In the genomic region with DNA sequence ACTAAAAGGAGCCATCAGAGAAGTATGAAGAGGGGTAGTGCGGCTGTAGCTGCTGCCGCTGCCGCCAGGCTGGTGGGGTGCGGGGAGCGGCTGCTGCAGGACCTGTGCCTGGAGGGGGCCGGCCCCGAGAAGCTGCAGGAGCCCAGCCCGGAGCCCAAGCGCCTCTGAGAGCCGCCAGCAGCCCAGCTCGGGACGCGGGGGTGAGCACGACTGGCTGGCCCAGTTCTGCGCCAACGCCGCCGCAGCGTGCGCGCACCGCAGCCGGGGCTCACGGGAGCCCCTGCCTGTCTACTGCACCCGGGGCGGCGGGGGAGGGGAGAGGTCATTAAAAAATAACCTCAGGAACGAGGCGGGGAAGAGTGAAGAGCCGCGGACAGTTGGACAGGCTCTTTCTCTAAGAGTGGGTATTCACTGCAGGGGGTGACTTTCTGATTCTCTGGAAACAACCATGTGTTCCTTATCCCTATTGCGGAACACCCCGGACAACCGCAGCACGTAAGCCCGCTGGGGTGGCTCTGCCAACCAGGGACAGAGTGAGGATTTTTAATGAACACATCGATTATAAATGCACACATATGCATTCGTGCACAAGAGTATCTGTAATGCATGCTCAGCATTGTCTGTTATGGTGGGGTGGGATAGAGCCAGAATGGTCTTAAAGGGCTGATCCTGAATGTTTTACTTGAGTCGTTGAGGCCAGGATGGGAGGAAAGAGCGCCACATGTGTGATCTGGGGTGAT, we compare ENCODE assay signal across 8 cellular contexts. TPM values are rescaled to one million over a fixed set of nuclear protein-coding genes. Genes with fewer than 3 reads are reported as not detected.
A peak's percentile ranks its signal among the peaks of the same experiment; 100 is the strongest.
DNase-seq lines count a peak whose midpoint lies in the region; ATAC-seq and TF ChIP-seq lines count a peak whose summit lies in the region.

No MANE protein-coding gene starts in this region.

- ATAC-seq in HG02840 (IDR thresholded peaks at IDR 0.05; ENCODE audit: low FRiP score, unreplicated experiment) = peak; percentile 47
- peak; percentile 85 for ATAC-seq in SK-N-SH treated with all-trans-retinoic acid at 6 μM for 48 hours
- ATAC-seq in natural killer cell treated with Interleukin-12 subunit alpha and Interleukin-12 subunit beta and Interleukin-15 and Interleukin-18, amount 100 ng/mL, for 72 hours = peak; percentile 45 to 49
- peak; percentile 67 for ATAC-seq in upper lobe of right lung

- H3K27me3 Mint-ChIP-seq in natural killer cell treated with Interleukin-12 subunit alpha and Interleukin-12 subunit beta and Interleukin-15 and Interleukin-18, amount 100 ng/mL, for 72 hours = peaks cover 31 to 42% of the 10 kb centered on the region in 2 donors

- DNase-seq in NCI-H1417 (lab: John Stamatoyannopoulos, UW) (peak; percentile 35 to 72 (median 59)), NCI-H1417 treated with DMSO at 0.1 percent for 48 hours (lab: John Stamatoyannopoulos, UW) (no peak), esophagus squamous epithelium (lab: John Stamatoyannopoulos, UW) (no peak), upper lobe of right lung (peak; percentile 68), HPDE6-E6E7 (ENCODE audit: extremely low spot score) (no peak)
- no peak for DNase-seq in natural killer cell treated with Interleukin-12 subunit alpha and Interleukin-12 subunit beta and Interleukin-15 and Interleukin-18, amount 100 ng/mL, for 72 hours (ENCODE audit: low spot score)

- intact Hi-C loops in esophagus squamous epithelium (cut with DNase I) = no loop called here
- intact Hi-C loops in upper lobe of right lung (cut with DNase I) = no loop called here

- no peak overlapping the region for H3K27ac Mint-ChIP-seq in natural killer cell treated with Interleukin-12 subunit alpha and Interleukin-12 subunit beta and Interleukin-15 and Interleukin-18, amount 100 ng/mL, for 72 hours

- H3K4me3 Mint-ChIP-seq in natural killer cell treated with Interleukin-12 subunit alpha and Interleukin-12 subunit beta and Interleukin-15 and Interleukin-18, amount 100 ng/mL, for 72 hours = peak overlapping the region; percentile 10

- H3K9me3 ChIP-seq in esophagus squamous epithelium (no peaks in the 10 kb centered on the region), upper lobe of right lung (no peaks in the 10 kb centered on the region)

- no peak for TF ChIP-seq POLR2A in esophagus squamous epithelium (IDR thresholded peaks at IDR 0.05)

- H3K4me1 Mint-ChIP-seq in natural killer cell treated with Interleukin-12 subunit alpha and Interleukin-12 subunit beta and Interleukin-15 and Interleukin-18, amount 100 ng/mL, for 72 hours (ENCODE audit: low read depth in 2 of 2) = peaks cover 7 to 10% of the 10 kb centered on the region in 2 donors

- H3K4me1 ChIP-seq in esophagus squamous epithelium = peaks cover 0 to 23% (median 11%) of the 10 kb centered on the region in 3 donors
- H3K4me1 ChIP-seq in upper lobe of right lung = peaks cover 6% of the 10 kb centered on the region

- no peak for TF ChIP-seq CTCF in esophagus squamous epithelium (IDR thresholded peaks at IDR 0.05)
- no peak for TF ChIP-seq CTCF in upper lobe of right lung (IDR thresholded peaks at IDR 0.05)

- H3K4me3 ChIP-seq in esophagus squamous epithelium (peak overlapping the region; percentile 23 to 63 (median 42)), upper lobe of right lung (peak overlapping the region; percentile 41)

- H3K36me3 ChIP-seq in esophagus squamous epithelium (no peaks in the 10 kb centered on the region), upper lobe of right lung (no peaks in the 10 kb centered on the region)

- H3K36me3 Mint-ChIP-seq in natural killer cell treated with Interleukin-12 subunit alpha and Interleukin-12 subunit beta and Interleukin-15 and Interleukin-18, amount 100 ng/mL, for 72 hours = no peaks in the 10 kb centered on the region

- H3K27ac ChIP-seq in esophagus squamous epithelium (no peak overlapping the region), upper lobe of right lung (no peak overlapping the region)

- H3K27me3 ChIP-seq in esophagus squamous epithelium (peaks cover 0 to 49% (median 2%) of the 10 kb centered on the region in 4 donors), upper lobe of right lung (peaks cover 35% of the 10 kb centered on the region)

- WGBS in esophagus squamous epithelium, 2 donors = 7 to 12% methylated on average over 13 to 20 of the region's 40 CpGs

- H3K9me3 Mint-ChIP-seq in natural killer cell treated with Interleukin-12 subunit alpha and Interleukin-12 subunit beta and Interleukin-15 and Interleukin-18, amount 100 ng/mL, for 72 hours = no peaks in the 10 kb centered on the region

TF ChIP-seq in SK-N-SH treated with all-trans-retinoic acid at 6 μM for 48 hours, 23 proteins besides CTCF, POLR2A, EP300 and RAD21:
- 0 out of 2 replicates have a peak, but pooled peaks have one; percentile 12 for TF ChIP-seq ZFP3 (CRISPR knock-in tag; IDR thresholded peaks at IDR 0.05)
- no peak for TF ChIP-seq GLIS3 (CRISPR knock-in tag; IDR thresholded peaks at IDR 0.05)
TF ChIP-seq in SK-N-SH treated with all-trans-retinoic acid at 6 μM for 48 hours: peak in this region for 1.

RNA-seq across cellular contexts. Expression of gene GAS2, which starts 0.5 kb away (rescaled TPM):
- 1 to 10 TPM in 3 of 4 donors, under 1 TPM in 1; 0.15 to 4.0 (median 2.5) TPM for total RNA-seq in esophagus squamous epithelium
- 1 to 10 TPM in 1 of 2 donors, under 1 TPM in 1; 0.76 to 2.4 TPM for total RNA-seq in natural killer cell treated with Interleukin-12 subunit alpha and Interleukin-12 subunit beta and Interleukin-15 and Interleukin-18, amount 100 ng/mL, for 72 hours
- 1.7 TPM for total RNA-seq in upper lobe of right lung

RNA-seq across cellular contexts. Expression of gene FANCF, which starts 41.2 kb away (rescaled TPM):
- total RNA-seq in esophagus squamous epithelium (1 to 10 TPM; 4.4 to 9.1 (median 6.0) TPM), upper lobe of right lung (7.3 TPM)
- total RNA-seq in natural killer cell treated with Interleukin-12 subunit alpha and Interleukin-12 subunit beta and Interleukin-15 and Interleukin-18, amount 100 ng/mL, for 72 hours = 10 to 100 TPM in 1 of 2 donors, 1 to 10 TPM in 1; 9.4 to 11.0 TPM

Comparison
In these comparisons a context has a peak if more than half of its experiments do, and no peak if none do; other contexts are left out.
1. DNase-seq: peak in NCI-H1417 (3 of 3) and upper lobe of right lung (single experiment); none in NCI-H1417 treated with DMSO at 0.1 percent for 48 hours (single experiment), esophagus squamous epithelium (single experiment), natural killer cell treated with Interleukin-12 subunit alpha and Interleukin-12 subunit beta and Interleukin-15 and Interleukin-18, amount 100 ng/mL, for 72 hours (single experiment) and HPDE6-E6E7 (single experiment).
2. Peak in every context shown above with its lines, with median percentiles within 50 percentile points of each other: ATAC-seq.